Comparison of ENCODE assay signal across 1 cellular context in genomic region chr20:31720486-31721407, GRCh38.
TF ChIP-seq lines count a peak whose summit lies in the region.

No MANE protein-coding gene starts in this region.

TF ChIP-seq in HepG2, 621 proteins besides CTCF, POLR2A, EP300 and RAD21 (continued from another document and continues in another):
- TF ChIP-seq KMT2B (CRISPR knock-in tag; IDR thresholded peaks at IDR 0.05) (peak; percentile 49; the same call in 1 of the 2 replicates), NCOA5 (CRISPR knock-in tag; IDR thresholded peaks at IDR 0.05) (no peak), HMG20A (CRISPR knock-in tag; IDR thresholded peaks at IDR 0.05; ENCODE audit: borderline replicate concordance) (peak; percentile 78), FOXK1 (CRISPR knock-in tag; IDR thresholded peaks at IDR 0.05; ENCODE audit: borderline replicate concordance, low read depth) (peak; percentile 52; the same call in 1 of the 2 replicates), MLLT10 (CRISPR knock-in tag; IDR thresholded peaks at IDR 0.05) (peak; percentile 79; the same call in 1 of the 2 replicates), ATF3 (CRISPR knock-in tag; IDR thresholded peaks at IDR 0.05) (0 out of 2 replicates have a peak, but pooled peaks have one; percentile 57), NFKB2 (CRISPR knock-in tag; IDR thresholded peaks at IDR 0.05; ENCODE audit: borderline replicate concordance) (peak; percentile 41; the same call in 1 of the 2 replicates), HOXA7 (CRISPR knock-in tag; IDR thresholded peaks at IDR 0.05) (no peak), SMYD3 (CRISPR knock-in tag; IDR thresholded peaks at IDR 0.05) (peak; percentile 89), ZNF382 (CRISPR knock-in tag; IDR thresholded peaks at IDR 0.05; ENCODE audit: borderline replicate concordance) (no peak), ZNF124 (CRISPR knock-in tag; IDR thresholded peaks at IDR 0.05) (peak; percentile 98), ZNF510 (CRISPR knock-in tag; IDR thresholded peaks at IDR 0.05; ENCODE audit: low read depth) (peak; percentile 67; the same call in 1 of the 2 replicates), BCL6 (CRISPR knock-in tag; IDR thresholded peaks at IDR 0.05) (peak; percentile 85), FOXA3 (CRISPR knock-in tag; IDR thresholded peaks at IDR 0.05) (peak; percentile 88), ZNF574 (CRISPR knock-in tag; IDR thresholded peaks at IDR 0.05) (peak; percentile 77), ZNF546 (CRISPR knock-in tag; conservative IDR thresholded peaks at IDR 0.05) (no peak), HNRNPH1 (optimal IDR thresholded peaks at IDR 0.05; ENCODE audit: low read depth, low read length) (peak; percentile 92), ZNF234 (CRISPR knock-in tag; conservative IDR thresholded peaks at IDR 0.05) (no peak), SNAPC5 (CRISPR knock-in tag; IDR thresholded peaks at IDR 0.05; ENCODE audit: borderline replicate concordance) (peak; percentile 95; the same call in 1 of the 2 replicates), MEIS1 (CRISPR knock-in tag; IDR thresholded peaks at IDR 0.05; ENCODE audit: borderline replicate concordance) (no peak; the same call in none of the 2 replicates), AHR (CRISPR knock-in tag; IDR thresholded peaks at IDR 0.05) (peak; percentile 73; the same call in 1 of the 2 replicates), MEIS2 (CRISPR knock-in tag; IDR thresholded peaks at IDR 0.05) (peak; percentile 92), ZFP90 (CRISPR knock-in tag; IDR thresholded peaks at IDR 0.05; ENCODE audit: borderline replicate concordance) (peak; percentile 49; the same call in 1 of the 2 replicates), DPF2 (CRISPR knock-in tag; IDR thresholded peaks at IDR 0.05; ENCODE audit: borderline replicate concordance, low read depth) (peak; percentile 83; the same call in 1 of the 2 replicates), CAMTA2 (CRISPR knock-in tag; IDR thresholded peaks at IDR 0.05; ENCODE audit: borderline replicate concordance) (peak; percentile 87; the same call in 1 of the 2 replicates), TOPORS (CRISPR knock-in tag; IDR thresholded peaks at IDR 0.05) (peak; percentile 74; the same call in 1 of the 2 replicates), RARA (CRISPR knock-in tag; IDR thresholded peaks at IDR 0.05) (peak; percentile 92), ZFP36L1 (CRISPR knock-in tag; IDR thresholded peaks at IDR 0.05) (peak; percentile 50; the same call in 1 of the 2 replicates), ZHX1 (CRISPR knock-in tag; IDR thresholded peaks at IDR 0.05; ENCODE audit: low read depth) (peak; percentile 74; the same call in 1 of the 2 replicates), ZNF7 (CRISPR knock-in tag; IDR thresholded peaks at IDR 0.05) (0 out of 2 replicates have a peak, but pooled peaks have one; percentile 30), ADNP (CRISPR knock-in tag; IDR thresholded peaks at IDR 0.05) (no peak), ZNF24 (IDR thresholded peaks at IDR 0.05) (no peak; the same call in none of the 2 replicates), SMAD1 (CRISPR knock-in tag; IDR thresholded peaks at IDR 0.05; ENCODE audit: borderline replicate concordance, low read depth) (peak; percentile 73; the same call in 1 of the 2 replicates), XRCC5 (optimal IDR thresholded peaks at IDR 0.05; ENCODE audit: low read length) (peak; percentile 92), ZSCAN12 (CRISPR knock-in tag; IDR thresholded peaks at IDR 0.05) (no peak), ZSCAN21 (CRISPR knock-in tag; IDR thresholded peaks at IDR 0.05; ENCODE audit: borderline replicate concordance) (peak; percentile 84; the same call in 1 of the 2 replicates), ZNF263 (CRISPR knock-in tag; IDR thresholded peaks at IDR 0.05) (peak; percentile 89), HNF4G (IDR thresholded peaks at IDR 0.05; ENCODE audit: borderline replicate concordance, low read depth, low read length) (peak; percentile 98), HNF4G (CRISPR knock-in tag; IDR thresholded peaks at IDR 0.05; ENCODE audit: borderline replicate concordance, low read depth) (peak; percentile 97), TAF15 (IDR thresholded peaks at IDR 0.05; ENCODE audit: low read depth, low read length, poor library complexity, severe bottlenecking) (no peak), PHF21A (CRISPR knock-in tag; IDR thresholded peaks at IDR 0.05) (no peak; the same call in 1 of the 2 replicates), ZNF138 (CRISPR knock-in tag; IDR thresholded peaks at IDR 0.05; ENCODE audit: low read depth) (peak; percentile 91), SAP130 (CRISPR knock-in tag; IDR thresholded peaks at IDR 0.05; ENCODE audit: low read depth) (peak; percentile 95), YEATS2 (CRISPR knock-in tag; IDR thresholded peaks at IDR 0.05; ENCODE audit: borderline replicate concordance) (no peak; the same call in 1 of the 2 replicates), ZNF468 (CRISPR knock-in tag; IDR thresholded peaks at IDR 0.05) (peak; percentile 84; the same call in 1 of the 2 replicates), MAFF (IDR thresholded peaks at IDR 0.05; ENCODE audit: low read depth, low read length) (peak; percentile 56), MAF1 (CRISPR knock-in tag; IDR thresholded peaks at IDR 0.05; ENCODE audit: borderline replicate concordance) (peak; percentile 87; the same call in 1 of the 2 replicates), BRCA1 (CRISPR knock-in tag; IDR thresholded peaks at IDR 0.05) (peak; percentile 69; the same call in 1 of the 2 replicates), CCDC6 (CRISPR knock-in tag; IDR thresholded peaks at IDR 0.05) (peak; percentile 64; the same call in 1 of the 2 replicates)
- TF ChIP-seq, protein P1, sequence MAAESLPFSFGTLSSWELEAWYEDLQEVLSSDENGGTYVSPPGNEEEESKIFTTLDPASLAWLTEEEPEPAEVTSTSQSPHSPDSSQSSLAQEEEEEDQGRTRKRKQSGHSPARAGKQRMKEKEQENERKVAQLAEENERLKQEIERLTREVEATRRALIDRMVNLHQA (CRISPR knock-in tag; IDR thresholded peaks at IDR 0.05), result no peak
- TF ChIP-seq, protein P2, sequence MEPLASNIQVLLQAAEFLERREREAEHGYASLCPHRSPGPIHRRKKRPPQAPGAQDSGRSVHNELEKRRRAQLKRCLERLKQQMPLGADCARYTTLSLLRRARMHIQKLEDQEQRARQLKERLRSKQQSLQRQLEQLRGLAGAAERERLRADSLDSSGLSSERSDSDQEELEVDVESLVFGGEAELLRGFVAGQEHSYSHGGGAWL (CRISPR knock-in tag; IDR thresholded peaks at IDR 0.05), result peak; percentile 71; the same call in 1 of the 2 replicates
- TF ChIP-seq, protein P3, sequence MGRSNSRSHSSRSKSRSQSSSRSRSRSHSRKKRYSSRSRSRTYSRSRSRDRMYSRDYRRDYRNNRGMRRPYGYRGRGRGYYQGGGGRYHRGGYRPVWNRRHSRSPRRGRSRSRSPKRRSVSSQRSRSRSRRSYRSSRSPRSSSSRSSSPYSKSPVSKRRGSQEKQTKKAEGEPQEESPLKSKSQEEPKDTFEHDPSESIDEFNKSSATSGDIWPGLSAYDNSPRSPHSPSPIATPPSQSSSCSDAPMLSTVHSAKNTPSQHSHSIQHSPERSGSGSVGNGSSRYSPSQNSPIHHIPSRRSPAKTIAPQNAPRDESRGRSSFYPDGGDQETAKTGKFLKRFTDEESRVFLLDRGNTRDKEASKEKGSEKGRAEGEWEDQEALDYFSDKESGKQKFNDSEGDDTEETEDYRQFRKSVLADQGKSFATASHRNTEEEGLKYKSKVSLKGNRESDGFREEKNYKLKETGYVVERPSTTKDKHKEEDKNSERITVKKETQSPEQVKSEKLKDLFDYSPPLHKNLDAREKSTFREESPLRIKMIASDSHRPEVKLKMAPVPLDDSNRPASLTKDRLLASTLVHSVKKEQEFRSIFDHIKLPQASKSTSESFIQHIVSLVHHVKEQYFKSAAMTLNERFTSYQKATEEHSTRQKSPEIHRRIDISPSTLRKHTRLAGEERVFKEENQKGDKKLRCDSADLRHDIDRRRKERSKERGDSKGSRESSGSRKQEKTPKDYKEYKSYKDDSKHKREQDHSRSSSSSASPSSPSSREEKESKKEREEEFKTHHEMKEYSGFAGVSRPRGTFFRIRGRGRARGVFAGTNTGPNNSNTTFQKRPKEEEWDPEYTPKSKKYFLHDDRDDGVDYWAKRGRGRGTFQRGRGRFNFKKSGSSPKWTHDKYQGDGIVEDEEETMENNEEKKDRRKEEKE (IDR thresholded peaks at IDR 0.05), result no peak
- TF ChIP-seq, protein P4, sequence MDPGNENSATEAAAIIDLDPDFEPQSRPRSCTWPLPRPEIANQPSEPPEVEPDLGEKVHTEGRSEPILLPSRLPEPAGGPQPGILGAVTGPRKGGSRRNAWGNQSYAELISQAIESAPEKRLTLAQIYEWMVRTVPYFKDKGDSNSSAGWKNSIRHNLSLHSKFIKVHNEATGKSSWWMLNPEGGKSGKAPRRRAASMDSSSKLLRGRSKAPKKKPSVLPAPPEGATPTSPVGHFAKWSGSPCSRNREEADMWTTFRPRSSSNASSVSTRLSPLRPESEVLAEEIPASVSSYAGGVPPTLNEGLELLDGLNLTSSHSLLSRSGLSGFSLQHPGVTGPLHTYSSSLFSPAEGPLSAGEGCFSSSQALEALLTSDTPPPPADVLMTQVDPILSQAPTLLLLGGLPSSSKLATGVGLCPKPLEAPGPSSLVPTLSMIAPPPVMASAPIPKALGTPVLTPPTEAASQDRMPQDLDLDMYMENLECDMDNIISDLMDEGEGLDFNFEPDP (CRISPR knock-in tag; conservative IDR thresholded peaks at IDR 0.05), result peak; percentile 99
- TF ChIP-seq, protein P5, sequence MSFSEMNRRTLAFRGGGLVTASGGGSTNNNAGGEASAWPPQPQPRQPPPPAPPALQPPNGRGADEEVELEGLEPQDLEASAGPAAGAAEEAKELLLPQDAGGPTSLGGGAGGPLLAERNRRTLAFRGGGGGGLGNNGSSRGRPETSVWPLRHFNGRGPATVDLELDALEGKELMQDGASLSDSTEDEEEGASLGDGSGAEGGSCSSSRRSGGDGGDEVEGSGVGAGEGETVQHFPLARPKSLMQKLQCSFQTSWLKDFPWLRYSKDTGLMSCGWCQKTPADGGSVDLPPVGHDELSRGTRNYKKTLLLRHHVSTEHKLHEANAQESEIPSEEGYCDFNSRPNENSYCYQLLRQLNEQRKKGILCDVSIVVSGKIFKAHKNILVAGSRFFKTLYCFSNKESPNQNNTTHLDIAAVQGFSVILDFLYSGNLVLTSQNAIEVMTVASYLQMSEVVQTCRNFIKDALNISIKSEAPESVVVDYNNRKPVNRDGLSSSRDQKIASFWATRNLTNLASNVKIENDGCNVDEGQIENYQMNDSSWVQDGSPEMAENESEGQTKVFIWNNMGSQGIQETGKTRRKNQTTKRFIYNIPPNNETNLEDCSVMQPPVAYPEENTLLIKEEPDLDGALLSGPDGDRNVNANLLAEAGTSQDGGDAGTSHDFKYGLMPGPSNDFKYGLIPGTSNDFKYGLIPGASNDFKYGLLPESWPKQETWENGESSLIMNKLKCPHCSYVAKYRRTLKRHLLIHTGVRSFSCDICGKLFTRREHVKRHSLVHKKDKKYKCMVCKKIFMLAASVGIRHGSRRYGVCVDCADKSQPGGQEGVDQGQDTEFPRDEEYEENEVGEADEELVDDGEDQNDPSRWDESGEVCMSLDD (CRISPR knock-in tag; IDR thresholded peaks at IDR 0.05; ENCODE audit: borderline replicate concordance), result peak; percentile 99
